8 cellular contexts compared by ENCODE assay signal in the genomic region with DNA sequence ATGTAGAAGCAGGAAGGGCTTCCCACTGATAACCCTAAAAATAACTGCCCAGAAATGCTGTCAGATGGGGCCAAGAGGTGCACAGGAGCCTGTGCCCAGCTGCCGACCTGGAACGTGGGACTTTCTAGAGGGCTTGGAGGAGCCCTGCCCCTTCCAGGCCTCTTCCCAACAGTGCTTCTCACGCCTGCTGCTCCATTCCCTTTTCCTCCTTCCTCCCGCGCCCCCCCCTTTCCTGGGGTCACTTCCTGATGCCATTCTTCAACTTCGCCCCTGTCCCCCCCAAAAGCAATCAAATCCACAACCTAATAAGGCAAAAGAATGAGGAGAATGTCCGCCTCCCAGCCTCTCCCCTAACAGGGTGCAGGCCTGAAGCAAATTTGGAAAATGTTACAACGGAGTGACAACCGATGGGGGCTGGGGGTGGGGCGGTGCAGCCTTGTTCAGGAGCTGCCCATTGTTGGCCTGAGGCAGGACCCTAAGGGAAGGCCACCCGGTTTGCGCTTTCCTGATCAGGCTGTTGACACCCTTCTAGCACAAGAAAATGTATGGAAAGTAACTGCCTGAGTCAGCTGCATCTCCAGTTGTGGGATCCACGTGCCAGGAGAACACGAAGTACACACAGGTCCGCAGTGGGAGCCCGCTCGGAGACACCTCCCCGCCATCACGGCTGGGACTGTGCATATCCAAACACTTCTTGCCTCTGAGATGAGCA. TPM values are rescaled to one million over a fixed set of nuclear protein-coding genes. Genes with fewer than 3 reads are reported as not detected.
DNase-seq lines count a peak whose midpoint lies in the region; ATAC-seq, FAIRE-seq and TF ChIP-seq lines count a peak whose summit lies in the region.

No MANE protein-coding gene starts in this region.

- H3K27ac ChIP-seq in K562 (ENCODE audit: extremely low read depth, low read depth, low read length) = peak overlapping the region; percentile 35; the same call in 1 of the 3 replicates
- peak overlapping the region; percentile 94 to 96 for H3K27ac ChIP-seq in kidney (ENCODE audit: low read depth in 2 of 2, low read length in 2 of 2)
- no peak overlapping the region for H3K27ac ChIP-seq in naive thymus-derived CD4-positive, alpha-beta T cell (ENCODE audit: low read depth, low read length)

- peaks cover 61 to 86% of the 10 kb centered on the region in 2 experiments for H3K4me1 ChIP-seq in K562 (replicated peaks in 1 of 2; ENCODE audit: control insufficient read depth in 2 of 2, insufficient read depth in 2 of 2, low read length in 2 of 2)
- H3K4me1 ChIP-seq in kidney (ENCODE audit: control insufficient read depth in 1 of 2, insufficient read depth in 1 of 2, low read depth in 1 of 2, low read length in 2 of 2) = peaks cover 82 to 84% of the 10 kb centered on the region in 2 donors
- peaks cover 38 to 81% of the 10 kb centered on the region in 2 donors for H3K4me1 ChIP-seq in naive thymus-derived CD4-positive, alpha-beta T cell (ENCODE audit: control insufficient read depth in 2 of 2, insufficient read depth in 2 of 2, low read length in 2 of 2)

- H3K36me3 ChIP-seq in K562 (ENCODE audit: control insufficient read depth, insufficient read depth, low read length) (peaks cover 64% of the 10 kb centered on the region), kidney (ENCODE audit: control insufficient read depth in 1 of 2, insufficient read depth in 2 of 2, low read length in 2 of 2) (peaks cover 0 to 3% of the 10 kb centered on the region in 2 donors)
- H3K36me3 ChIP-seq in naive thymus-derived CD4-positive, alpha-beta T cell (ENCODE audit: control insufficient read depth in 2 of 3, insufficient read depth in 3 of 3, low read length in 3 of 3) = peaks cover 0 to 2% (median 0%) of the 10 kb centered on the region in 3 experiments

- no peak for TF ChIP-seq RAD21 in K562 (CRISPR knock-in tag; conservative IDR thresholded peaks at IDR 0.05 in 1 of 2, IDR thresholded peaks at IDR 0.05 in 1 of 2)

- TF ChIP-seq EP300 in K562 (IDR thresholded peaks at IDR 0.05; ENCODE audit: low read length) = no peak

- H3K36me3 Mint-ChIP-seq in HFFc6 (ENCODE audit: low read depth) = peaks cover 53% of the 10 kb centered on the region
- peaks cover 22 to 44% of the 10 kb centered on the region in 2 donors for H3K36me3 Mint-ChIP-seq in stimulated activated naive B cell treated with anti-CD40 and anti-IgM and Interleukin-4, amounts not matched to agents 10 μg/mL and 1 μg/mL and 100 μg/mL, for 72 hours
- H3K36me3 Mint-ChIP-seq in naive thymus-derived CD4-positive, alpha-beta T cell = peaks cover 0 to 27% (median 6%) of the 10 kb centered on the region in 5 donors

- no peak for ATAC-seq in K562
- no peak for ATAC-seq in stimulated activated naive B cell treated with anti-CD40 and anti-IgM and Interleukin-4, amounts not matched to agents 10 μg/mL and 1 μg/mL and 100 μg/mL, for 72 hours (replicated peaks)
- no peak for ATAC-seq in HG02571 (IDR thresholded peaks at IDR 0.05; ENCODE audit: unreplicated experiment)
- ATAC-seq in naive thymus-derived CD4-positive, alpha-beta T cell = no peak
- ATAC-seq in HG02759 (IDR thresholded peaks at IDR 0.05; ENCODE audit: unreplicated experiment) = no peak
- ATAC-seq in HG03175 (IDR thresholded peaks at IDR 0.05; ENCODE audit: unreplicated experiment) = no peak

- H3K9ac ChIP-seq in K562 (ENCODE audit: insufficient read depth in 1 of 2, low read depth in 2 of 2, low read length in 2 of 2) (peak overlapping the region; percentile 16 to 83; a peak in 2 of 4 replicates), kidney (ENCODE audit: low read length in 2 of 2) (peak overlapping the region; percentile 54 to 87)

- CTCF ChIA-PET in K562 (lab: Yijun Ruan, JAX; ENCODE audit: low intra/inter-chr PET ratio) = no interaction called here
- CTCF ChIA-PET in naive thymus-derived CD4-positive, alpha-beta T cell (lab: Charles Lee) = no interaction called here

- BruUV-seq in K562 (replicated peaks; lab: Mats Ljungman, UMichigan) = no TSS peak

- peak overlapping the region; percentile 97 for H3K27ac Mint-ChIP-seq in HFFc6
- H3K27ac Mint-ChIP-seq in stimulated activated naive B cell treated with anti-CD40 and anti-IgM and Interleukin-4, amounts not matched to agents 10 μg/mL and 1 μg/mL and 100 μg/mL, for 72 hours = peak overlapping the region; percentile 66
- no peak overlapping the region for H3K27ac Mint-ChIP-seq in naive thymus-derived CD4-positive, alpha-beta T cell

- H3K9me3 ChIP-seq in K562 (replicated peaks; ENCODE audit: control insufficient read depth, insufficient read depth, low read depth, low read length) = no peaks in the 10 kb centered on the region
- H3K9me3 ChIP-seq in kidney (ENCODE audit: control insufficient read depth in 1 of 2, low read length in 2 of 2) = no peaks in the 10 kb centered on the region
- H3K9me3 ChIP-seq in naive thymus-derived CD4-positive, alpha-beta T cell (ENCODE audit: control insufficient read depth in 2 of 3, low read length in 3 of 3) = no peaks in the 10 kb centered on the region

- FAIRE-seq in K562 (lab: Jason Lieb, UNC) = no peak
- no peak for FAIRE-seq in kidney (lab: Jason Lieb, UNC)

- TF ChIP-seq CTCF in HFFc6 (IDR thresholded peaks at IDR 0.05) = no peak
- TF ChIP-seq CTCF in K562 (IDR thresholded peaks at IDR 0.05 in 2 of 3, conservative IDR thresholded peaks at IDR 0.05 in 1 of 3; ENCODE audit: insufficient read depth in 2 of 3, low read depth in 1 of 3, low read length in 3 of 3) = no peak
- no peak for TF ChIP-seq CTCF in kidney (IDR thresholded peaks at IDR 0.05; ENCODE audit: borderline replicate concordance, extremely low read depth, insufficient read depth)

- H3K4me3 ChIP-seq in K562 (no peak overlapping the region), kidney (ENCODE audit: low read length in 2 of 2) (no peak overlapping the region)
- H3K4me3 ChIP-seq in naive thymus-derived CD4-positive, alpha-beta T cell (ENCODE audit: low read length) = no peak overlapping the region

- no peak overlapping the region for H2AFZ ChIP-seq in K562 (ENCODE audit: low read depth, low read length)

- peaks cover 97% of the 10 kb centered on the region for H3K4me1 Mint-ChIP-seq in HFFc6 (ENCODE audit: low read depth)
- peaks cover 56 to 92% of the 10 kb centered on the region in 2 donors for H3K4me1 Mint-ChIP-seq in stimulated activated naive B cell treated with anti-CD40 and anti-IgM and Interleukin-4, amounts not matched to agents 10 μg/mL and 1 μg/mL and 100 μg/mL, for 72 hours
- H3K4me1 Mint-ChIP-seq in naive thymus-derived CD4-positive, alpha-beta T cell = peaks cover 34 to 84% (median 61%) of the 10 kb centered on the region in 7 donors

- peak overlapping the region; percentile 82 for H3K4me3 Mint-ChIP-seq in HFFc6
- H3K4me3 Mint-ChIP-seq in stimulated activated naive B cell treated with anti-CD40 and anti-IgM and Interleukin-4, amounts not matched to agents 10 μg/mL and 1 μg/mL and 100 μg/mL, for 72 hours = no peak overlapping the region
- peak overlapping the region in 1 of 10 donors; percentile 41 for H3K4me3 Mint-ChIP-seq in naive thymus-derived CD4-positive, alpha-beta T cell

- in situ Hi-C loops in K562 (cut with MboI) = no loop called here

- no peak for TF ChIP-seq POLR2A in K562 (conservative IDR thresholded peaks at IDR 0.05)

- no peaks in the 10 kb centered on the region for H3K9me3 Mint-ChIP-seq in HFFc6
- no peaks in the 10 kb centered on the region for H3K9me3 Mint-ChIP-seq in stimulated activated naive B cell treated with anti-CD40 and anti-IgM and Interleukin-4, amounts not matched to agents 10 μg/mL and 1 μg/mL and 100 μg/mL, for 72 hours
- H3K9me3 Mint-ChIP-seq in naive thymus-derived CD4-positive, alpha-beta T cell = no peaks in the 10 kb centered on the region

- 71% methylated on average over 17 of the region's 19 CpGs for WGBS in K562 (ENCODE audit: insufficient coverage, low coverage, missing lambda C conversion rate)

- peaks cover 6% of the 10 kb centered on the region for H3K9me1 ChIP-seq in K562 (ENCODE audit: control insufficient read depth, insufficient read depth, low read length)

- POLR2A ChIA-PET in K562 (lab: Yijun Ruan, JAX) = interaction anchor here (0.6 to 5.2 kb wide), 2 partner anchors 13 to 849 kb away, joined by 3 to 20 read pairs; a partner anchor contains a TSS
- POLR2A ChIA-PET in naive thymus-derived CD4-positive, alpha-beta T cell (lab: Charles Lee) = no interaction called here

- DNase-seq in HFFc6 (peak; percentile 64), K562 (ENCODE audit: extremely low read depth in 1 of 4, low spot score in 3 of 4) (no peak), kidney (peak; percentile 95)
- DNase-seq in stimulated activated naive B cell treated with anti-CD40 and anti-IgM and Interleukin-4, amounts not matched to agents 10 μg/mL and 1 μg/mL and 100 μg/mL, for 72 hours = no peak
- no peak for DNase-seq in naive thymus-derived CD4-positive, alpha-beta T cell

- intact Hi-C loops in K562 (cut with micrococcal nuclease) (no loop called here), kidney (cut with DNase I) (no loop called here)
- intact Hi-C loops in naive thymus-derived CD4-positive, alpha-beta T cell (cut with micrococcal nuclease) = loop anchor here in 1 of 2 donors (2.0 kb wide), 1 partner anchor 15 kb away; no protein-coding TSS in a partner anchor

- no peak overlapping the region; the same call in 1 of the 2 replicates for H3K4me2 ChIP-seq in K562 (ENCODE audit: insufficient read depth, low read length)

- no peaks in the 10 kb centered on the region for H3K27me3 ChIP-seq in K562 (ENCODE audit: control insufficient read depth in 2 of 2, insufficient read depth in 2 of 2, low read length in 2 of 2)
- H3K27me3 ChIP-seq in naive thymus-derived CD4-positive, alpha-beta T cell (ENCODE audit: control insufficient read depth in 2 of 2, insufficient read depth in 2 of 2, low read length in 2 of 2) = peaks cover 0 to 7% of the 10 kb centered on the region in 2 donors

- peaks cover 14% of the 10 kb centered on the region for H3K27me3 Mint-ChIP-seq in HFFc6 (ENCODE audit: insufficient read depth)
- H3K27me3 Mint-ChIP-seq in stimulated activated naive B cell treated with anti-CD40 and anti-IgM and Interleukin-4, amounts not matched to agents 10 μg/mL and 1 μg/mL and 100 μg/mL, for 72 hours = no peaks in the 10 kb centered on the region
- peaks cover 0 to 34% (median 28%) of the 10 kb centered on the region in 5 donors for H3K27me3 Mint-ChIP-seq in naive thymus-derived CD4-positive, alpha-beta T cell

- peaks cover 96% of the 10 kb centered on the region for H3K79me2 ChIP-seq in K562 (ENCODE audit: control insufficient read depth, insufficient read depth, low read length)

- peaks cover 47% of the 10 kb centered on the region for H4K20me1 ChIP-seq in K562 (replicated peaks; ENCODE audit: control insufficient read depth, insufficient read depth, low read length)

RNA-seq across cellular contexts. Expression of a gene that starts 18.7 kb away (rescaled TPM):
- 1,000 to 10,000 TPM in 5 of 6 experiments, 100 to 1,000 TPM in 1; 972 to 1,299 (median 1,250) TPM for total RNA-seq in HFFc6 (2021; fragmentation: NEBNext Ultra II Directional; extraction: Animal tissue kit (Norgen Biotek cat#: 25700))
- 168 and 288 TPM in 2 replicates for total RNA-seq in K562 (2011; cell fraction: chromatin; rRNA removed; ENCODE audit: low replicate concordance)
- 79.0 and 102 TPM in 2 replicates for total RNA-seq in K562 (2011; cell fraction: nucleolus; rRNA removed)
- total RNA-seq in K562 (2011; cell fraction: nucleoplasm; rRNA removed) = 99.5 and 155 TPM in 2 replicates
- total RNA-seq in K562 (2014; rRNA removed) (159 and 202 TPM in 2 replicates), K562 (2014; rRNA removed; fragmentation: Illumina TruSeq; extraction: Trizol) (67.2 and 80.0 TPM in 2 replicates), K562 (2015; rRNA removed; fragmentation: Illumina TruSeq; extraction: Trizol) (58.2 and 67.4 TPM in 2 replicates), K562 (2021) (362 and 385 TPM in 2 replicates), kidney (606 TPM)
- polyA plus RNA-seq in K562 (2011; rRNA removed) (130 and 299 TPM in 2 replicates), K562 (2014; fragmentation: Illumina TruSeq; extraction: Trizol) (149 and 163 TPM in 2 replicates), K562 (2014; fragmentation: Nextera tagmentation; extraction: Ambion mirVana) (1 to 10 TPM; 3.1 to 8.4 TPM), K562 (2014; rRNA removed) (115 and 125 TPM in 2 replicates), kidney (ENCODE audit: insufficient read depth, low read depth, low replicate concordance) (231 TPM)
- polyA plus RNA-seq in K562 (2011; cell fraction: cytosol; rRNA removed) = 90.1 and 157 TPM in 2 replicates
- 395 and 716 TPM in 2 replicates for polyA plus RNA-seq in K562 (2011; cell fraction: nucleus; rRNA removed)
- polyA plus RNA-seq in K562 (2012) = 444 and 454 TPM in 2 replicates
- 140 and 177 TPM in 2 replicates for polyA minus RNA-seq in K562 (2011; rRNA and poly(A)+ RNA removed)
- polyA minus RNA-seq in K562 (2011; cell fraction: cytosol; rRNA and poly(A)+ RNA removed) = 135 and 194 TPM in 2 replicates
- 51.4 and 130 TPM in 2 replicates for polyA minus RNA-seq in K562 (2011; cell fraction: nucleus; rRNA and poly(A)+ RNA removed)
- total RNA-seq in naive thymus-derived CD4-positive, alpha-beta T cell = 100 to 1,000 TPM in 2 of 5 experiments, 10 to 100 TPM in 3; 49.2 to 355 (median 54.4) TPM
- polyA plus RNA-seq in naive thymus-derived CD4-positive, alpha-beta T cell = 1 to 10 TPM; 2.8 to 3.9 TPM

RNA-seq across cellular contexts. Expression of a gene that starts 47.1 kb away (rescaled TPM):
- 100 to 1,000 TPM; 227 to 241 (median 238) TPM for total RNA-seq in HFFc6 (2021; fragmentation: NEBNext Ultra II Directional; extraction: Animal tissue kit (Norgen Biotek cat#: 25700))
- 131 and 282 TPM in 2 replicates for total RNA-seq in K562 (2011; cell fraction: chromatin; rRNA removed; ENCODE audit: low replicate concordance)
- total RNA-seq in K562 (2011; cell fraction: nucleolus; rRNA removed) = 236 and 263 TPM in 2 replicates
- 210 and 273 TPM in 2 replicates for total RNA-seq in K562 (2011; cell fraction: nucleoplasm; rRNA removed)
- total RNA-seq in K562 (2014; rRNA removed) (733 and 769 TPM in 2 replicates), K562 (2014; rRNA removed; fragmentation: Illumina TruSeq; extraction: Trizol) (363 and 429 TPM in 2 replicates), K562 (2015; rRNA removed; fragmentation: Illumina TruSeq; extraction: Trizol) (589 and 623 TPM in 2 replicates), K562 (2021) (686 and 693 TPM in 2 replicates), kidney (259 TPM)
- polyA plus RNA-seq in K562 (2011; rRNA removed) (387 and 460 TPM in 2 replicates), K562 (2014; fragmentation: Illumina TruSeq; extraction: Trizol) (1,607 and 1,827 TPM in 2 replicates), K562 (2014; fragmentation: Nextera tagmentation; extraction: Ambion mirVana) (1,000 to 10,000 TPM; 1,193 to 1,486 TPM), K562 (2014; rRNA removed) (798 and 985 TPM in 2 replicates), kidney (ENCODE audit: insufficient read depth, low read depth, low replicate concordance) (723 TPM)
- polyA plus RNA-seq in K562 (2011; cell fraction: cytosol; rRNA removed) = 1,168 and 1,898 TPM in 2 replicates
- polyA plus RNA-seq in K562 (2011; cell fraction: nucleus; rRNA removed) = 374 and 383 TPM in 2 replicates
- polyA plus RNA-seq in K562 (2012) = 971 and 1,007 TPM in 2 replicates
- polyA minus RNA-seq in K562 (2011; rRNA and poly(A)+ RNA removed) = 447 and 499 TPM in 2 replicates
- polyA minus RNA-seq in K562 (2011; cell fraction: cytosol; rRNA and poly(A)+ RNA removed) = 339 and 351 TPM in 2 replicates
- polyA minus RNA-seq in K562 (2011; cell fraction: nucleus; rRNA and poly(A)+ RNA removed) = 64.2 and 164 TPM in 2 replicates
- total RNA-seq in naive thymus-derived CD4-positive, alpha-beta T cell = 100 to 1,000 TPM; 294 to 405 (median 337) TPM
- 100 to 1,000 TPM; 424 to 437 TPM for polyA plus RNA-seq in naive thymus-derived CD4-positive, alpha-beta T cell

RNA-seq across cellular contexts. Expression of a gene that starts 48.4 kb away (rescaled TPM):
- under 1 TPM in 3 of 6 experiments, not detected in 3; 0.27 to 0.74 (median 0.28) TPM for total RNA-seq in HFFc6 (2021; fragmentation: NEBNext Ultra II Directional; extraction: Animal tissue kit (Norgen Biotek cat#: 25700))
- total RNA-seq in K562 (2011; cell fraction: chromatin; rRNA removed; ENCODE audit: low replicate concordance) = 1.7 and 3.2 TPM in 2 replicates
- total RNA-seq in K562 (2011; cell fraction: nucleolus; rRNA removed) = 0.83 and 1.8 TPM in 2 replicates
- total RNA-seq in K562 (2011; cell fraction: nucleoplasm; rRNA removed) = 0.92 and 2.5 TPM in 2 replicates
- 0.65 TPM in 1 of 2 replicates, not detected in the other for total RNA-seq in K562 (2014; rRNA removed)
- total RNA-seq in K562 (2014; rRNA removed; fragmentation: Illumina TruSeq; extraction: Trizol) = 0.47 TPM in 1 of 2 replicates, not detected in the other
- 0.14 and 0.38 TPM in 2 replicates for total RNA-seq in K562 (2015; rRNA removed; fragmentation: Illumina TruSeq; extraction: Trizol)
- total RNA-seq in K562 (2021) = 3.0 and 3.2 TPM in 2 replicates
- 0.39 and 0.81 TPM in 2 replicates for polyA plus RNA-seq in K562 (2011; rRNA removed)
- 0.50 and 0.69 TPM in 2 replicates for polyA plus RNA-seq in K562 (2011; cell fraction: cytosol; rRNA removed)
- polyA plus RNA-seq in K562 (2011; cell fraction: nucleus; rRNA removed) = 2.9 and 4.0 TPM in 2 replicates
- polyA plus RNA-seq in K562 (2012) = 0.57 and 1.1 TPM in 2 replicates
- 0.31 and 0.61 TPM in 2 replicates for polyA plus RNA-seq in K562 (2014; fragmentation: Illumina TruSeq; extraction: Trizol)
- polyA plus RNA-seq in K562 (2014; fragmentation: Nextera tagmentation; extraction: Ambion mirVana) = 1 to 10 TPM in 1 of 2 experiments, under 1 TPM in 1; 0.99 to 1.4 TPM
- 0.50 and 0.99 TPM in 2 replicates for polyA plus RNA-seq in K562 (2014; rRNA removed)
- polyA minus RNA-seq in K562 (2011; rRNA and poly(A)+ RNA removed) = 0.27 and 0.91 TPM in 2 replicates
- polyA minus RNA-seq in K562 (2011; cell fraction: cytosol; rRNA and poly(A)+ RNA removed) = not detected in 2 replicates
- polyA minus RNA-seq in K562 (2011; cell fraction: nucleus; rRNA and poly(A)+ RNA removed) = 0.56 and 2.3 TPM in 2 replicates
- total RNA-seq in kidney = 17.7 TPM
- 3.9 TPM for polyA plus RNA-seq in kidney (ENCODE audit: insufficient read depth, low read depth, low replicate concordance)
- 100 to 1,000 TPM; 200 to 287 (median 235) TPM for total RNA-seq in naive thymus-derived CD4-positive, alpha-beta T cell
- polyA plus RNA-seq in naive thymus-derived CD4-positive, alpha-beta T cell = 100 to 1,000 TPM in 1 of 2 donors, 10 to 100 TPM in 1; 79.0 to 120 TPM

Comparison
In these comparisons a context has a peak if more than half of its experiments do, and no peak if none do; other contexts are left out.
1. DNase-seq: peak in HFFc6 (single experiment) and kidney (single experiment); none in K562 (0 of 4), stimulated activated naive B cell treated with anti-CD40 and anti-IgM and Interleukin-4, amounts not matched to agents 10 μg/mL and 1 μg/mL and 100 μg/mL, for 72 hours (single experiment) and naive thymus-derived CD4-positive, alpha-beta T cell (0 of 9).
2. H3K27ac Mint-ChIP-seq: peak in HFFc6 (single experiment) and stimulated activated naive B cell treated with anti-CD40 and anti-IgM and Interleukin-4, amounts not matched to agents 10 μg/mL and 1 μg/mL and 100 μg/mL, for 72 hours (single experiment); none in naive thymus-derived CD4-positive, alpha-beta T cell (0 of 9).
3. RNA of a gene that starts 48.4 kb away (total RNA-seq): 200 to 287 TPM in naive thymus-derived CD4-positive, alpha-beta T cell; 17.7 TPM in kidney (single experiment), 0.14 to 3.2 TPM in K562 and 0.27 to 0.74 TPM in HFFc6; every median in the first group is over 10 times any median in the second.